1 cellular context compared by ENCODE assay signal in the genomic region with DNA sequence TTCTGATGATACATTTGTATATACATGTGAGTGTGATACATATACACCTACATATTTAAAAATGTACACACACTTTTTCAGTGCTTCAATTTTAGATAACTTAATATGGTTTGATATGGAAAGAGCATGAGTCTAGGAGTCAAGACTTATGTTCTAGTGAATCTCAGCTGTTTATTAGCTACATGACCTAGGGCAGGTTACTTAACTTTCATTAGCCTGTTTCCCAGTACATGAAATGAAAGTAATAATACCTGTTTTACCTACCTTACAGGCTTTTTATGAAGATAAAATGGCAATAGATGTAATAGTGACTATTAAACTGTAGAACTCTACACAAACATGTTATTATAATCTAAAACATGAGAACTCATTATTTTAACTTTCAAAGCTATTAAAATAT.
TF ChIP-seq lines count a peak whose summit lies in the region.

No MANE protein-coding gene starts in this region.

TF ChIP-seq in SK-N-SH, 30 proteins besides CTCF, POLR2A, EP300 and RAD21 (continued from another document):
- TF ChIP-seq, protein P1, sequence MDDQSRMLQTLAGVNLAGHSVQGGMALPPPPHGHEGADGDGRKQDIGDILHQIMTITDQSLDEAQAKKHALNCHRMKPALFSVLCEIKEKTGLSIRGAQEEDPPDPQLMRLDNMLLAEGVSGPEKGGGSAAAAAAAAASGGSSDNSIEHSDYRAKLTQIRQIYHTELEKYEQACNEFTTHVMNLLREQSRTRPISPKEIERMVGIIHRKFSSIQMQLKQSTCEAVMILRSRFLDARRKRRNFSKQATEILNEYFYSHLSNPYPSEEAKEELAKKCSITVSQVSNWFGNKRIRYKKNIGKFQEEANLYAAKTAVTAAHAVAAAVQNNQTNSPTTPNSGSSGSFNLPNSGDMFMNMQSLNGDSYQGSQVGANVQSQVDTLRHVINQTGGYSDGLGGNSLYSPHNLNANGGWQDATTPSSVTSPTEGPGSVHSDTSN (IDR thresholded peaks at IDR 0.05), result no peak
- no peak for TF ChIP-seq ELF1 (IDR thresholded peaks at IDR 0.05)
- TF ChIP-seq, protein P2, sequence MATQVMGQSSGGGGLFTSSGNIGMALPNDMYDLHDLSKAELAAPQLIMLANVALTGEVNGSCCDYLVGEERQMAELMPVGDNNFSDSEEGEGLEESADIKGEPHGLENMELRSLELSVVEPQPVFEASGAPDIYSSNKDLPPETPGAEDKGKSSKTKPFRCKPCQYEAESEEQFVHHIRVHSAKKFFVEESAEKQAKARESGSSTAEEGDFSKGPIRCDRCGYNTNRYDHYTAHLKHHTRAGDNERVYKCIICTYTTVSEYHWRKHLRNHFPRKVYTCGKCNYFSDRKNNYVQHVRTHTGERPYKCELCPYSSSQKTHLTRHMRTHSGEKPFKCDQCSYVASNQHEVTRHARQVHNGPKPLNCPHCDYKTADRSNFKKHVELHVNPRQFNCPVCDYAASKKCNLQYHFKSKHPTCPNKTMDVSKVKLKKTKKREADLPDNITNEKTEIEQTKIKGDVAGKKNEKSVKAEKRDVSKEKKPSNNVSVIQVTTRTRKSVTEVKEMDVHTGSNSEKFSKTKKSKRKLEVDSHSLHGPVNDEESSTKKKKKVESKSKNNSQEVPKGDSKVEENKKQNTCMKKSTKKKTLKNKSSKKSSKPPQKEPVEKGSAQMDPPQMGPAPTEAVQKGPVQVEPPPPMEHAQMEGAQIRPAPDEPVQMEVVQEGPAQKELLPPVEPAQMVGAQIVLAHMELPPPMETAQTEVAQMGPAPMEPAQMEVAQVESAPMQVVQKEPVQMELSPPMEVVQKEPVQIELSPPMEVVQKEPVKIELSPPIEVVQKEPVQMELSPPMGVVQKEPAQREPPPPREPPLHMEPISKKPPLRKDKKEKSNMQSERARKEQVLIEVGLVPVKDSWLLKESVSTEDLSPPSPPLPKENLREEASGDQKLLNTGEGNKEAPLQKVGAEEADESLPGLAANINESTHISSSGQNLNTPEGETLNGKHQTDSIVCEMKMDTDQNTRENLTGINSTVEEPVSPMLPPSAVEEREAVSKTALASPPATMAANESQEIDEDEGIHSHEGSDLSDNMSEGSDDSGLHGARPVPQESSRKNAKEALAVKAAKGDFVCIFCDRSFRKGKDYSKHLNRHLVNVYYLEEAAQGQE (IDR thresholded peaks at IDR 0.05; ENCODE audit: low read depth, low read length), result no peak
- TF ChIP-seq FOSL2 (IDR thresholded peaks at IDR 0.05; ENCODE audit: borderline replicate concordance, low read depth), result no peak
- TF ChIP-seq YY1 (IDR thresholded peaks at IDR 0.05; ENCODE audit: low read depth), result no peak
- no peak for TF ChIP-seq FOXM1 (IDR thresholded peaks at IDR 0.05; ENCODE audit: low read depth)
- TF ChIP-seq RCOR1 (IDR thresholded peaks at IDR 0.05; ENCODE audit: low read length), result no peak
- no peak for TF ChIP-seq NFIC (IDR thresholded peaks at IDR 0.05; ENCODE audit: borderline replicate concordance)
- TF ChIP-seq JUND (IDR thresholded peaks at IDR 0.05), result no peak
- TF ChIP-seq FOXJ3 (CRISPR knock-in tag; IDR thresholded peaks at IDR 0.05), result no peak
- no peak for TF ChIP-seq GATA2 (CRISPR knock-in tag; IDR thresholded peaks at IDR 0.05)
- TF ChIP-seq, protein P3, sequence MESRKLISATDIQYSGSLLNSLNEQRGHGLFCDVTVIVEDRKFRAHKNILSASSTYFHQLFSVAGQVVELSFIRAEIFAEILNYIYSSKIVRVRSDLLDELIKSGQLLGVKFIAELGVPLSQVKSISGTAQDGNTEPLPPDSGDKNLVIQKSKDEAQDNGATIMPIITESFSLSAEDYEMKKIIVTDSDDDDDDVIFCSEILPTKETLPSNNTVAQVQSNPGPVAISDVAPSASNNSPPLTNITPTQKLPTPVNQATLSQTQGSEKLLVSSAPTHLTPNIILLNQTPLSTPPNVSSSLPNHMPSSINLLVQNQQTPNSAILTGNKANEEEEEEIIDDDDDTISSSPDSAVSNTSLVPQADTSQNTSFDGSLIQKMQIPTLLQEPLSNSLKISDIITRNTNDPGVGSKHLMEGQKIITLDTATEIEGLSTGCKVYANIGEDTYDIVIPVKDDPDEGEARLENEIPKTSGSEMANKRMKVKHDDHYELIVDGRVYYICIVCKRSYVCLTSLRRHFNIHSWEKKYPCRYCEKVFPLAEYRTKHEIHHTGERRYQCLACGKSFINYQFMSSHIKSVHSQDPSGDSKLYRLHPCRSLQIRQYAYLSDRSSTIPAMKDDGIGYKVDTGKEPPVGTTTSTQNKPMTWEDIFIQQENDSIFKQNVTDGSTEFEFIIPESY (IDR thresholded peaks at IDR 0.05; ENCODE audit: borderline replicate concordance, low read depth), result no peak
- no peak for TF ChIP-seq EZH2phosphoT487 (IDR thresholded peaks at IDR 0.05; ENCODE audit: borderline replicate concordance, low read depth)
- TF ChIP-seq MEF2A (IDR thresholded peaks at IDR 0.05; ENCODE audit: borderline replicate concordance, low read depth), result no peak
- TF ChIP-seq, protein P4, sequence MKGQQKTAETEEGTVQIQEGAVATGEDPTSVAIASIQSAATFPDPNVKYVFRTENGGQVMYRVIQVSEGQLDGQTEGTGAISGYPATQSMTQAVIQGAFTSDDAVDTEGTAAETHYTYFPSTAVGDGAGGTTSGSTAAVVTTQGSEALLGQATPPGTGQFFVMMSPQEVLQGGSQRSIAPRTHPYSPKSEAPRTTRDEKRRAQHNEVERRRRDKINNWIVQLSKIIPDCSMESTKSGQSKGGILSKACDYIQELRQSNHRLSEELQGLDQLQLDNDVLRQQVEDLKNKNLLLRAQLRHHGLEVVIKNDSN (IDR thresholded peaks at IDR 0.05; ENCODE audit: borderline replicate concordance, low read depth), result no peak
- no peak for TF ChIP-seq SIN3A (IDR thresholded peaks at IDR 0.05; ENCODE audit: borderline replicate concordance, low read depth, low read length)
